ENCODE assay signal across 8 cellular contexts in the genomic region with DNA sequence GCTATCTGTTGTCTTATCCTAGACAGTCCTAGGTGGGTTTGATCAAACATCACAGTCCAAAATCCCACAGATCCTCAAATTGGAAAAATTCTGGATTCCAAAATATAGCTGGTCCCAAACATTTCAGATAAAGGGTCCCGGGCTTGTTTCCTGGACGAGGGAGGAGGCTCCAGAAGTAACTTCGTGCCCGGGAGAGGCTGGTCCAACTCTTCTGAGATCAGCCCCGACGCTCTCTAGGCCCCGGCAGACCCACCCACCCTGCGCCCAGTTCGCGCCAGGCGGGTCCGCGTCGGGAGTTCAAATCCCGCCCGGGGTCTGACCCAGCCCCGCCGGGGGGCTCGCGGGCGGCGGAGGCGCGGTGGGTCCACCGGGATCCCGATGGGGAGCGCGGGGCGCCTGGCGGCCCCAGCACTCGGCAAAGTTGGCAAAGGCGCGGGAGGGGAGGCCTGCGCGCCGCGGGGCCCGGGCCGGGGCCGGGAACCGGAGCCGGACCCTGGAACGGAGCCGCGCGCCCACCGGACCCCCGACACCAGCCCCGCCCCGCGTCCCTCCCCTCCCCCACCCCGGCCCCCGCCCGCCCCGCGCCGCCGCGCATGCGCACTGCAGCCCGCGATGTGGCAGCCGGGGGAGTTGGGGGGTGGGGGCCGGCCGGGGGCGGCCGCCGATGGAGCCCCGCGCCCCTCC. TPM values are rescaled to one million over a fixed set of nuclear protein-coding genes. Genes with fewer than 3 reads are reported as not detected.
DNase-seq lines count a peak whose midpoint lies in the region; ATAC-seq, FAIRE-seq and TF ChIP-seq lines count a peak whose summit lies in the region.

No MANE protein-coding gene starts in this region.

- H3K4me3 ChIP-seq in CD8-positive, alpha-beta memory T cell (ENCODE audit: low read length), result peak overlapping the region; percentile 42
- H3K4me3 ChIP-seq in HUES6 (ENCODE audit: low read depth, low read length), result peak overlapping the region; percentile 78
- H3K4me3 ChIP-seq in foreskin fibroblast (ENCODE audit: low read depth in 1 of 2, low read length in 2 of 2), result peak overlapping the region; percentile 51 to 67
- peak overlapping the region; percentile 57 to 76 (median 70) for H3K4me3 ChIP-seq in pancreas
- H3K4me3 ChIP-seq in MM.1S (ENCODE audit: low read length), result no peak overlapping the region

- 1% methylated on average over 24 to 70 of the region's 70 CpGs for WGBS in pancreas, 2 donors

- H3K27ac ChIP-seq in CD8-positive, alpha-beta memory T cell (ENCODE audit: low read depth, low read length), result peak overlapping the region; percentile 56
- H3K27ac ChIP-seq in HUES6 (ENCODE audit: low read depth, low read length) (0 out of 2 replicates have a peak overlapping the region, but pooled peaks have one; percentile 49), pancreas (peak overlapping the region in 1 of 4 donors; percentile 53), MM.1S (ENCODE audit: low read length) (no peak overlapping the region)

- DNase-seq in CD8-positive, alpha-beta memory T cell, result peak in 2 of 5 donors; percentile 17 to 26
- peak; percentile 66 for DNase-seq in activated CD8-positive, alpha-beta memory T cell treated with anti-CD3 and anti-CD28 coated beads, Interleukin-2, amount 50 U/mL, for 48 hours
- DNase-seq in foreskin fibroblast (peak in 1 of 2 donors; percentile 45), pancreas (peak in 2 of 6 donors; percentile 21 to 72), MM.1S (no peak), hippocampal formation (lab: John Stamatoyannopoulos, UW) (no peak)

- H3K9me2 ChIP-seq in MM.1S (replicated peaks; ENCODE audit: insufficient read depth, low read length), result no peaks in the 10 kb centered on the region

- TF ChIP-seq CTCF in foreskin fibroblast (IDR thresholded peaks at IDR 0.05; ENCODE audit: low read depth, low read length) (no peak), pancreas (IDR thresholded peaks at IDR 0.05) (no peak), MM.1S (IDR thresholded peaks at IDR 0.05; ENCODE audit: low read length) (no peak)

- H3K4me1 ChIP-seq in CD8-positive, alpha-beta memory T cell (ENCODE audit: insufficient read depth, low read length), result peaks cover 26% of the 10 kb centered on the region
- H3K4me1 ChIP-seq in HUES6 (ENCODE audit: control insufficient read depth, insufficient read depth, low read length) (peaks cover 28% of the 10 kb centered on the region), pancreas (peaks cover 7 to 18% (median 7%) of the 10 kb centered on the region in 3 donors), MM.1S (ENCODE audit: low read length) (no peaks in the 10 kb centered on the region)

- no peaks in the 10 kb centered on the region for H4K20me1 ChIP-seq in MM.1S (ENCODE audit: insufficient read depth, low read length)

- H3K9ac ChIP-seq in HUES6 (ENCODE audit: low read length) (peak overlapping the region; percentile 61), MM.1S (ENCODE audit: low read length) (no peak overlapping the region)

- H3K9me3 Mint-ChIP-seq in CD8-positive, alpha-beta memory T cell, result no peaks in the 10 kb centered on the region

- peaks cover 0 to 4% of the 10 kb centered on the region in 2 donors for H3K27me3 Mint-ChIP-seq in CD8-positive, alpha-beta memory T cell

- ATAC-seq in GM19463 (IDR thresholded peaks at IDR 0.05; ENCODE audit: unreplicated experiment) (peak; percentile 37), pancreas (peak in 2 of 4 donors; percentile 8 to 38)

- H3K36me3 ChIP-seq in CD8-positive, alpha-beta memory T cell (ENCODE audit: insufficient read depth, low read length), result no peaks in the 10 kb centered on the region
- peaks cover 40% of the 10 kb centered on the region for H3K36me3 ChIP-seq in HUES6 (ENCODE audit: control insufficient read depth, insufficient read depth, low read length)
- no peaks in the 10 kb centered on the region for H3K36me3 ChIP-seq in pancreas
- H3K36me3 ChIP-seq in MM.1S (replicated peaks; ENCODE audit: insufficient read depth, low read length), result no peaks in the 10 kb centered on the region

- CTCF ChIA-PET in CD8-positive, alpha-beta memory T cell (lab: Charles Lee), result interaction anchor here (1.2 kb wide), 1 partner anchor 9 kb away, joined by 3 read pairs; no protein-coding TSS in a partner anchor

- peaks cover 0 to 14% (median 7%) of the 10 kb centered on the region in 3 donors for H3K36me3 Mint-ChIP-seq in CD8-positive, alpha-beta memory T cell

- no peak overlapping the region for H3K4me2 ChIP-seq in MM.1S (ENCODE audit: low read depth, low read length)

- FAIRE-seq in pancreas (lab: Jason Lieb, UNC), result no peak

- H2AFZ ChIP-seq in MM.1S (ENCODE audit: low read length), result no peak overlapping the region

- no peaks in the 10 kb centered on the region for H3K9me3 ChIP-seq in CD8-positive, alpha-beta memory T cell (ENCODE audit: low read length)
- peaks cover 3% of the 10 kb centered on the region; the same call in 1 of the 2 replicates for H3K9me3 ChIP-seq in HUES6 (ENCODE audit: control insufficient read depth, insufficient read depth, low read depth, low read length)
- no peaks in the 10 kb centered on the region for H3K9me3 ChIP-seq in pancreas
- no peaks in the 10 kb centered on the region for H3K9me3 ChIP-seq in MM.1S (replicated peaks; ENCODE audit: insufficient read depth, low read length)

- H3K27me3 ChIP-seq in CD8-positive, alpha-beta memory T cell (ENCODE audit: insufficient read depth, low read length, poor library complexity, severe bottlenecking), result no peaks in the 10 kb centered on the region
- H3K27me3 ChIP-seq in HUES6 (ENCODE audit: control insufficient read depth, insufficient read depth, low read length), result peaks cover 11% of the 10 kb centered on the region
- H3K27me3 ChIP-seq in pancreas, result no peaks in the 10 kb centered on the region
- peaks cover 80% of the 10 kb centered on the region for H3K27me3 ChIP-seq in MM.1S (replicated peaks; ENCODE audit: insufficient read depth, low read length)

- peaks cover 45 to 57% (median 56%) of the 10 kb centered on the region in 3 donors for H3K4me1 Mint-ChIP-seq in CD8-positive, alpha-beta memory T cell

- H3K4me3 Mint-ChIP-seq in CD8-positive, alpha-beta memory T cell, result peak overlapping the region; percentile 73 to 94 (median 87)

- H3K27ac Mint-ChIP-seq in CD8-positive, alpha-beta memory T cell, result peak overlapping the region; percentile 51 to 93 (median 85)

- H3F3A ChIP-seq in MM.1S (ENCODE audit: insufficient read depth, low read length), result no peaks in the 10 kb centered on the region

- H3K79me2 ChIP-seq in MM.1S (ENCODE audit: low read length), result no peaks in the 10 kb centered on the region

- intact Hi-C loops in pancreas (cut with DNase I), result no loop called here

- POLR2A ChIA-PET in CD8-positive, alpha-beta memory T cell (lab: Charles Lee), result interaction anchor here (1.2 kb wide), 1 partner anchor 162 kb away, joined by 3 read pairs; no protein-coding TSS in a partner anchor

RNA-seq across cellular contexts. Expression of gene MIER2, which starts 0.5 kb away (rescaled TPM):
- 10 to 100 TPM; 20.9 TPM for total RNA-seq in CD8-positive, alpha-beta memory T cell
- 4.9 TPM for polyA plus RNA-seq in CD8-positive, alpha-beta memory T cell
- 10 to 100 TPM in 2 of 6 donors, 1 to 10 TPM in 4; 6.9 to 12.9 (median 8.8) TPM for total RNA-seq in pancreas
- polyA plus RNA-seq in pancreas, result 10 to 100 TPM; 18.9 to 20.1 TPM

RNA-seq across cellular contexts. Expression of gene PLPP2, which starts 52.9 kb away (rescaled TPM):
- not detected for total RNA-seq in CD8-positive, alpha-beta memory T cell
- polyA plus RNA-seq in CD8-positive, alpha-beta memory T cell, result 2.3 TPM
- total RNA-seq in pancreas, result 10 to 100 TPM; 15.7 to 44.0 (median 24.8) TPM
- polyA plus RNA-seq in pancreas, result 10 to 100 TPM; 67.3 to 93.8 TPM

Comparison
In these comparisons a context has a peak if more than half of its experiments do, and no peak if none do; other contexts are left out.
1. RNA of gene PLPP2, which starts 52.9 kb away (total RNA-seq): 15.7 to 44.0 TPM in pancreas; not detected in CD8-positive, alpha-beta memory T cell; every median in the first group is over 10 times any median in the second.